In genomic region chr11:61248071-61248470, GRCh38 we compare ENCODE assay signal across 14 cellular contexts. TPM values are rescaled to one million over a fixed set of nuclear protein-coding genes. Genes with fewer than 3 reads are reported as not detected.
"Had no signal": no experiment of that assay in that cellular context is flagged by ENCODE, and none has a peak within 500 bp of the region (broad histone marks: within the 10 kb centered on the region; RNA-seq: fewer than 3 reads in every experiment).

No MANE protein-coding gene starts in this region.

RNA-seq across cellular contexts. Expression of gene PGA5, which starts 7.1 kb away (rescaled TPM):
- total RNA-seq: kidney epithelial cell, left ventricle myocardium inferior, lower leg skin, lung microvascular endothelial cell, mammary epithelial cell, mesothelial cell of epicardium, mucosa of gallbladder had no signal
- polyA plus RNA-seq: immature natural killer cell, keratinocyte, mammary epithelial cell had no signal

RNA-seq across cellular contexts. Expression of gene PGA4, which starts 25.9 kb away (rescaled TPM):
- total RNA-seq: kidney, kidney epithelial cell, lung microvascular endothelial cell, mammary epithelial cell, mesothelial cell of epicardium, mucosa of gallbladder had no signal
- polyA plus RNA-seq: keratinocyte, mammary epithelial cell had no signal

RNA-seq across cellular contexts. Expression of gene PGA3, which starts 44.8 kb away (rescaled TPM):
- total RNA-seq: kidney epithelial cell, left colon, left lobe of liver, left ventricle myocardium superior, lung, lung microvascular endothelial cell, mammary epithelial cell, mesothelial cell of epicardium had no signal
- polyA plus RNA-seq: immature natural killer cell, keratinocyte, mammary epithelial cell had no signal

RNA-seq across cellular contexts. Expression of gene VWCE, which starts 47.0 kb away (rescaled TPM):
- polyA plus RNA-seq: immature natural killer cell had no signal
